23 cellular contexts compared by ENCODE assay signal in genomic region chr17:2481760-2482159, GRCh38. TPM values are rescaled to one million over a fixed set of nuclear protein-coding genes. Genes with fewer than 3 reads are reported as not detected.
DNase-seq lines count a peak whose midpoint lies in the region; ATAC-seq and TF ChIP-seq lines count a peak whose summit lies in the region.
"Had no signal": no experiment of that assay in that cellular context is flagged by ENCODE, and none has a peak within 500 bp of the region (broad histone marks: within the 10 kb centered on the region; RNA-seq: fewer than 3 reads in every experiment).

No MANE protein-coding gene starts in this region.

- peaks cover 44% of the 10 kb centered on the region for H3K36me3 Mint-ChIP-seq in CD4-positive, alpha-beta T cell (ENCODE audit: low read depth)
- H3K36me3 Mint-ChIP-seq in WTC11 = peaks cover 12% of the 10 kb centered on the region

- H3K4me3 Mint-ChIP-seq in CD4-positive, alpha-beta T cell = peak overlapping the region; percentile 53
- no peak overlapping the region for H3K4me3 Mint-ChIP-seq in WTC11
- H3K4me3 Mint-ChIP-seq: activated naive CD4-positive, alpha-beta T cell treated with anti-CD3 and anti-CD28 coated beads for 36 hours; GM23338; HFFc6 had no signal

- POLR2A ChIA-PET in CD4-positive, alpha-beta T cell (lab: Charles Lee) = interaction anchor here (0.6 to 1.5 kb wide), 7 partner anchors 12 to 356 kb away, joined by 3 to 15 read pairs (median 3); partner anchors contain the start of genes METTL16, PAFAH1B1 and TSR1
- POLR2A ChIA-PET in WTC11 (lab: Charles Lee) = no interaction called here

- peak; percentile 26 for DNase-seq in Ammon's horn (ENCODE audit: low spot score)
- DNase-seq in CD4-positive, alpha-beta T cell = no peak
- no peak for DNase-seq in WTC11 (ENCODE audit: low spot score)
- DNase-seq in medulla oblongata (ENCODE audit: extremely low spot score) = peak; percentile 25
- DNase-seq: activated naive CD4-positive, alpha-beta T cell treated with anti-CD3 and anti-CD28 coated beads for 36 hours; amniotic stem cell; brain microvascular endothelial cell; GF-D8; HFFc6; NCI-H446 treated with DMSO at 0.1 percent for 48 hours; NCI-H774; SHP77 treated with DMSO at 0.1 percent for 48 hours; stimulated activated CD8-positive, alpha-beta memory T cell treated with anti-CD3 and anti-CD28 coated beads, Interleukin-4, amount 100 ng/mL, for 48 hours; stimulated activated naive CD8-positive, alpha-beta T cell treated with anti-CD3 and anti-CD28 coated beads, Interleukin-15, amount 100 ng/mL, for 72 hours had no signal

- H3K27ac ChIP-seq in CD4-positive, alpha-beta T cell (ENCODE audit: low read depth, low read length) = peak overlapping the region; percentile 8
- H3K27ac ChIP-seq: brain microvascular endothelial cell, prostate gland, vagina had no signal

- intact Hi-C loops in CD4-positive, alpha-beta T cell (cut with DNase I, micrococcal nuclease) = loop anchor here in 1 of 2 experiments (10.0 kb wide), 2 partner anchors 113 to 193 kb away; partner anchors contain the start of gene PAFAH1B1

- H3K27ac Mint-ChIP-seq in CD4-positive, alpha-beta T cell = peak overlapping the region; percentile 88
- 0 out of 2 replicates have a peak overlapping the region, but pooled peaks have one; percentile 26 for H3K27ac Mint-ChIP-seq in WTC11
- H3K27ac Mint-ChIP-seq: GM23338, HFFc6 had no signal

- no peaks in the 10 kb centered on the region for H3K9me3 Mint-ChIP-seq in CD4-positive, alpha-beta T cell
- no peaks in the 10 kb centered on the region for H3K9me3 Mint-ChIP-seq in WTC11
- H3K9me3 Mint-ChIP-seq: activated naive CD4-positive, alpha-beta T cell treated with anti-CD3 and anti-CD28 coated beads for 36 hours; GM23338; HFFc6; IgD-negative memory B cell; stimulated activated naive CD8-positive, alpha-beta T cell treated with anti-CD3 and anti-CD28 coated beads, Interleukin-15, amount 100 ng/mL, for 72 hours; T-helper 2 cell treated with Interferon-gamma antibody and Interleukin-4, amounts not matched to agents 5 μg/mL and 100 μg/mL, for 36 hours had no signal

- H3K4me1 Mint-ChIP-seq in CD4-positive, alpha-beta T cell (ENCODE audit: low read depth) = peaks cover 60% of the 10 kb centered on the region
- peaks cover 34% of the 10 kb centered on the region for H3K4me1 Mint-ChIP-seq in WTC11

- no peaks in the 10 kb centered on the region for H3K27me3 ChIP-seq in CD4-positive, alpha-beta T cell (ENCODE audit: control insufficient read depth, insufficient read depth, low read length)
- H3K27me3 ChIP-seq: brain microvascular endothelial cell, vagina had no signal

- CTCF ChIA-PET in CD4-positive, alpha-beta T cell (lab: Charles Lee) = interaction anchor here (1.1 kb wide), 1 partner anchor 9 kb away, joined by 3 read pairs; no protein-coding TSS in a partner anchor
- CTCF ChIA-PET in WTC11 (lab: Charles Lee) = no interaction called here

- peak; percentile 47 for ATAC-seq in CD4-positive, alpha-beta T cell (ENCODE audit: poor library complexity)
- no peak for ATAC-seq in WTC11
- no peak for ATAC-seq in GM21619 (IDR thresholded peaks at IDR 0.05; ENCODE audit: unreplicated experiment)
- no peak for ATAC-seq in HG02981 (IDR thresholded peaks at IDR 0.05; ENCODE audit: unreplicated experiment)
- ATAC-seq in GM18520 (IDR thresholded peaks at IDR 0.05; ENCODE audit: unreplicated experiment) = no peak
- ATAC-seq: GM23338; sciatic nerve; stimulated activated naive CD8-positive, alpha-beta T cell treated with anti-CD3 and anti-CD28 coated beads, Interleukin-15, amount 100 ng/mL, for 72 hours had no signal

- no peaks in the 10 kb centered on the region for H3K27me3 Mint-ChIP-seq in CD4-positive, alpha-beta T cell
- no peaks in the 10 kb centered on the region for H3K27me3 Mint-ChIP-seq in WTC11 (ENCODE audit: low read depth)
- H3K27me3 Mint-ChIP-seq: IgD-negative memory B cell; stimulated activated naive CD8-positive, alpha-beta T cell treated with anti-CD3 and anti-CD28 coated beads, Interleukin-15, amount 100 ng/mL, for 72 hours had no signal

- TF ChIP-seq CTCF in CD4-positive, alpha-beta T cell (IDR thresholded peaks at IDR 0.05) = no peak
- no peak for TF ChIP-seq CTCF in WTC11 (IDR thresholded peaks at IDR 0.05)

- H3K9me3 ChIP-seq in CD4-positive, alpha-beta T cell (ENCODE audit: control insufficient read depth, low read length) = no peaks in the 10 kb centered on the region
- H3K9me3 ChIP-seq: prostate gland, vagina had no signal

TF ChIP-seq in WTC11, 78 proteins besides CTCF, POLR2A, EP300 and RAD21:
- TF ChIP-seq ZNF317 (CRISPR knock-in tag; IDR thresholded peaks at IDR 0.05; ENCODE audit: borderline replicate concordance, low read depth) = no peak
- no peak for TF ChIP-seq NFYB (CRISPR knock-in tag; conservative IDR thresholded peaks at IDR 0.05; ENCODE audit: low read depth)
- no peak for TF ChIP-seq ZNF532 (CRISPR knock-in tag; IDR thresholded peaks at IDR 0.05; ENCODE audit: borderline replicate concordance)
- TF ChIP-seq ATF1 (CRISPR knock-in tag; IDR thresholded peaks at IDR 0.05) = no peak

RNA-seq across cellular contexts. Expression of gene METTL16, which starts 29.9 kb away (rescaled TPM):
- total RNA-seq in CD4-positive, alpha-beta T cell = 10 to 100 TPM; 55.7 to 58.0 TPM
- 45.9 to 54.1 TPM (median 51.1 TPM) in 3 replicates for total RNA-seq in WTC11 (2021)

Comparison
In these comparisons a context has a peak if more than half of its experiments do, and no peak if none do; other contexts are left out.
1. DNase-seq: peak in Ammon's horn (single experiment) and medulla oblongata (single experiment); none in CD4-positive, alpha-beta T cell (0 of 10) and WTC11 (single experiment).